In genomic region chr6:73134588-73134987, GRCh38 we compare ENCODE assay signal across 9 cellular contexts.
A peak's percentile ranks its signal among the peaks of the same experiment; 100 is the strongest.
DNase-seq lines count a peak whose midpoint lies in the region; ATAC-seq and FAIRE-seq lines count a peak whose summit lies in the region.
"Had no signal": no experiment of that assay in that cellular context is flagged by ENCODE, and none has a peak within 500 bp of the region (broad histone marks: within the 10 kb centered on the region; RNA-seq: fewer than 3 reads in every experiment).

No MANE protein-coding gene starts in this region.

- H3K9me3 ChIP-seq in effector memory CD4-positive, alpha-beta T cell (ENCODE audit: control insufficient read depth, low read length) = no peaks in the 10 kb centered on the region

- H3K4me1 Mint-ChIP-seq in stimulated activated effector memory CD8-positive, alpha-beta T cell treated with anti-CD3 and anti-CD28 coated beads, Interleukin-12 subunit alpha, Interleukin-12 subunit beta, amount 100 ng/mL, for 72 hours = peaks cover 6% of the 10 kb centered on the region

- no peaks in the 10 kb centered on the region for H3K4me1 ChIP-seq in effector memory CD4-positive, alpha-beta T cell (ENCODE audit: control insufficient read depth, insufficient read depth, low read length, poor library complexity, severe bottlenecking)

- H3K27ac ChIP-seq in effector memory CD4-positive, alpha-beta T cell (ENCODE audit: insufficient read depth, low read length, poor library complexity, severe bottlenecking) = no peak overlapping the region
- H3K27ac ChIP-seq: skin epidermis had no signal

- no peak overlapping the region for H3K4me3 Mint-ChIP-seq in stimulated activated effector memory CD8-positive, alpha-beta T cell treated with anti-CD3 and anti-CD28 coated beads, Interleukin-12 subunit alpha, Interleukin-12 subunit beta, amount 100 ng/mL, for 72 hours

- no peaks in the 10 kb centered on the region for H3K27me3 ChIP-seq in effector memory CD4-positive, alpha-beta T cell (replicated peaks; ENCODE audit: control insufficient read depth, insufficient read depth, low read length, poor library complexity, severe bottlenecking)

- H3K27ac Mint-ChIP-seq in stimulated activated effector memory CD8-positive, alpha-beta T cell treated with anti-CD3 and anti-CD28 coated beads, Interleukin-12 subunit alpha, Interleukin-12 subunit beta, amount 100 ng/mL, for 72 hours = no peak overlapping the region

- H3K4me3 ChIP-seq in effector memory CD4-positive, alpha-beta T cell (ENCODE audit: insufficient read depth, low read depth, low read length, poor library complexity, severe bottlenecking) = no peak overlapping the region
- H3K4me3 ChIP-seq: skin epidermis had no signal

- no peak for FAIRE-seq in GM19239 (lab: Jason Lieb, UNC)

- DNase-seq in activated CD8-positive, alpha-beta memory T cell treated with anti-CD3 and anti-CD28 coated beads for 24 hours = peak; percentile 62
- DNase-seq in activated CD8-positive, alpha-beta memory T cell treated with anti-CD3 and anti-CD28 coated beads, Interleukin-2, amount 50 U/mL, for 4 hours = no peak
- peak; percentile 38 for DNase-seq in RPMI7951 (ENCODE audit: low read depth)
- DNase-seq in hepatic stellate cell (ENCODE audit: low spot score) = peak; percentile 24
- peak in 1 of 2 donors; percentile 54 for DNase-seq in stimulated activated effector memory CD8-positive, alpha-beta T cell treated with anti-CD3 and anti-CD28 coated beads, Interleukin-12 subunit alpha, Interleukin-12 subunit beta, amount 100 ng/mL, for 72 hours (ENCODE audit: low spot score in 2 of 2)
- DNase-seq in GM19239 (ENCODE audit: insufficient read length, low spot score) = no peak
- no peak for DNase-seq in KG1 (lab: John Stamatoyannopoulos, UW)
- no peak for DNase-seq in effector memory CD4-positive, alpha-beta T cell

- H3K9me3 Mint-ChIP-seq in stimulated activated effector memory CD8-positive, alpha-beta T cell treated with anti-CD3 and anti-CD28 coated beads, Interleukin-12 subunit alpha, Interleukin-12 subunit beta, amount 100 ng/mL, for 72 hours = no peaks in the 10 kb centered on the region

- no peaks in the 10 kb centered on the region for H3K36me3 Mint-ChIP-seq in stimulated activated effector memory CD8-positive, alpha-beta T cell treated with anti-CD3 and anti-CD28 coated beads, Interleukin-12 subunit alpha, Interleukin-12 subunit beta, amount 100 ng/mL, for 72 hours

- peak; percentile 20 for ATAC-seq in stimulated activated effector memory CD8-positive, alpha-beta T cell treated with anti-CD3 and anti-CD28 coated beads, Interleukin-12 subunit alpha, Interleukin-12 subunit beta, amount 100 ng/mL, for 72 hours

- no peaks in the 10 kb centered on the region for H3K36me3 ChIP-seq in effector memory CD4-positive, alpha-beta T cell (ENCODE audit: control insufficient read depth, insufficient read depth, low read length)

Comparison
In these comparisons a context has a peak if more than half of its experiments do, and no peak if none do; other contexts are left out.
1. DNase-seq: peak in activated CD8-positive, alpha-beta memory T cell treated with anti-CD3 and anti-CD28 coated beads for 24 hours (single experiment), RPMI7951 (single experiment) and hepatic stellate cell (single experiment); none in activated CD8-positive, alpha-beta memory T cell treated with anti-CD3 and anti-CD28 coated beads, Interleukin-2, amount 50 U/mL, for 4 hours (single experiment), GM19239 (single experiment), KG1 (single experiment) and effector memory CD4-positive, alpha-beta T cell (0 of 3).